In the genomic region with DNA sequence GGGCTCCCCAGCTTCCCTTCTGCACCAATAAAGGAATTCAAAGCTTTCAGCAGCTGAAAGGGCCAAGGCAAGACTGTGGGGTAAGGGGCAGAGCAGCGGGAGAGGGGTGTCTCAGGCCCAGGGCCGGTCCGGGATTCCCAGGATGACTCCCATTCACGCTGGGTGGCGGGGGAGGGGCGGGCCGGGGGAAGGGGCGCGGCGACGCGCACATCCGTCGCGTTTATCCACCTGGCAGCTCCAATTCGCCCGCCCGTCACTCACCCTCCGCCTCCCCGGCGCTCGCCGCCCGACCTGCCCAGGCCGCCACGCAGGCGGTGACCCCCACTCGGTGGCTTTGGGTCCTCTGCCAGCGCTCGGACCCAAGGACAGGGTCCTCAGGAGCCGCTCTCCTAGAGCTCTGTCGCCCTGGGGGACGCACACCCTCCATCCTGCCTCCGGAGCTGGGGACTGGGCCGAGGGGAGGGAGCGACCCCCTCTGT, we compare ENCODE assay signal across 8 cellular contexts. TPM values are rescaled to one million over a fixed set of nuclear protein-coding genes. Genes with fewer than 3 reads are reported as not detected.
DNase-seq lines count a peak whose midpoint lies in the region; ATAC-seq and TF ChIP-seq lines count a peak whose summit lies in the region.

No MANE protein-coding gene starts in this region.

- ATAC-seq in activated B cell treated with CpG ODN at 0.5 μM for 24 hours (ENCODE audit: low read depth) (peak; percentile 5), left ventricle myocardium superior (peak; percentile 2), GM18873 (IDR thresholded peaks at IDR 0.05; ENCODE audit: low FRiP score, unreplicated experiment) (no peak)

- H3K4me3 ChIP-seq in skin epidermis, result peak overlapping the region; percentile 31 to 44 (median 38)

- H3K4me3 Mint-ChIP-seq in T-helper 2 cell treated with Interferon-gamma antibody and Interleukin-4, amounts not matched to agents 5 μg/mL and 100 μg/mL, for 36 hours, result peak overlapping the region; percentile 55
- peak overlapping the region; percentile 77 for H3K4me3 Mint-ChIP-seq in activated B cell treated with CpG ODN at 0.5 μM for 24 hours

- H3K27me3 Mint-ChIP-seq in T-helper 2 cell treated with Interferon-gamma antibody and Interleukin-4, amounts not matched to agents 5 μg/mL and 100 μg/mL, for 36 hours (ENCODE audit: low read depth), result peaks cover 46% of the 10 kb centered on the region
- H3K27me3 Mint-ChIP-seq in activated B cell treated with CpG ODN at 0.5 μM for 24 hours, result peaks cover 5% of the 10 kb centered on the region

- CTCF ChIA-PET in activated B cell treated with CpG ODN at 0.5 μM for 24 hours (lab: Charles Lee), result interaction anchor here (1.0 to 4.7 kb wide), 6 partner anchors 10 to 195 kb away, joined by 3 to 68 read pairs (median 4); no protein-coding TSS in a partner anchor

- H3K27ac ChIP-seq in skin epidermis, result peak overlapping the region in 10 of 21 experiments; percentile 1 to 66 (median 18)

- POLR2A ChIA-PET in activated B cell treated with CpG ODN at 0.5 μM for 24 hours (lab: Charles Lee), result interaction anchor here (0.6 to 4.3 kb wide), 8 partner anchors 8 to 289 kb away, joined by 3 to 41 read pairs (median 6); no protein-coding TSS in a partner anchor

- H3K36me3 Mint-ChIP-seq in T-helper 2 cell treated with Interferon-gamma antibody and Interleukin-4, amounts not matched to agents 5 μg/mL and 100 μg/mL, for 36 hours (ENCODE audit: low read depth), result no peaks in the 10 kb centered on the region
- no peaks in the 10 kb centered on the region for H3K36me3 Mint-ChIP-seq in activated B cell treated with CpG ODN at 0.5 μM for 24 hours (ENCODE audit: low read depth)

- no peak for DNase-seq in T-helper 2 cell treated with Interferon-gamma antibody and Interleukin-4, amounts not matched to agents 5 μg/mL and 100 μg/mL, for 36 hours (ENCODE audit: low spot score)
- no peak for DNase-seq in T-helper 2 cell
- DNase-seq in activated B cell treated with CpG ODN at 0.5 μM for 24 hours, result no peak
- no peak for DNase-seq in left ventricle myocardium superior
- DNase-seq in DMS 273 (lab: John Stamatoyannopoulos, UW; ENCODE audit: unreplicated experiment), result no peak
- DNase-seq in pons (ENCODE audit: low spot score), result no peak

- no peak for TF ChIP-seq CTCF in activated B cell treated with CpG ODN at 0.5 μM for 24 hours (IDR thresholded peaks at IDR 0.05)

- intact Hi-C loops in activated B cell treated with CpG ODN at 0.5 μM for 24 hours (cut with micrococcal nuclease), result loop anchor here (2.0 to 5.0 kb wide), 2 partner anchors 16 to 177 kb away; a partner anchor contains a TSS
- intact Hi-C loops in left ventricle myocardium superior (cut with micrococcal nuclease), result no loop called here

- H3K9me3 Mint-ChIP-seq in T-helper 2 cell treated with Interferon-gamma antibody and Interleukin-4, amounts not matched to agents 5 μg/mL and 100 μg/mL, for 36 hours, result no peaks in the 10 kb centered on the region
- no peaks in the 10 kb centered on the region for H3K9me3 Mint-ChIP-seq in activated B cell treated with CpG ODN at 0.5 μM for 24 hours

- H3K27ac Mint-ChIP-seq in T-helper 2 cell treated with Interferon-gamma antibody and Interleukin-4, amounts not matched to agents 5 μg/mL and 100 μg/mL, for 36 hours, result no peak overlapping the region
- H3K27ac Mint-ChIP-seq in activated B cell treated with CpG ODN at 0.5 μM for 24 hours, result no peak overlapping the region

- peaks cover 11% of the 10 kb centered on the region for H3K4me1 Mint-ChIP-seq in T-helper 2 cell treated with Interferon-gamma antibody and Interleukin-4, amounts not matched to agents 5 μg/mL and 100 μg/mL, for 36 hours (ENCODE audit: low read depth)
- H3K4me1 Mint-ChIP-seq in activated B cell treated with CpG ODN at 0.5 μM for 24 hours, result peaks cover 32% of the 10 kb centered on the region

RNA-seq across cellular contexts. Expression of a gene that starts 3.7 kb away (rescaled TPM):
- total RNA-seq in activated B cell treated with CpG ODN at 0.5 μM for 24 hours (6.3 and 6.5 TPM in 2 replicates), left ventricle myocardium superior (10.0 TPM)

RNA-seq across cellular contexts. Expression of a gene that starts 55.4 kb away (rescaled TPM):
- total RNA-seq in activated B cell treated with CpG ODN at 0.5 μM for 24 hours (not detected in 2 replicates), left ventricle myocardium superior (not detected)

RNA-seq across cellular contexts. Expression of a gene that starts 56.6 kb away (rescaled TPM):
- total RNA-seq in activated B cell treated with CpG ODN at 0.5 μM for 24 hours (0.17 and 0.31 TPM in 2 replicates), left ventricle myocardium superior (16.1 TPM)

Comparison
In these comparisons a context has a peak if more than half of its experiments do, and no peak if none do; other contexts are left out.
1. RNA of a gene that starts 56.6 kb away (total RNA-seq): 16.1 TPM in left ventricle myocardium superior (single experiment); 0.17 to 0.31 TPM in activated B cell treated with CpG ODN at 0.5 μM for 24 hours; every median in the first group is over 10 times any median in the second.